In the genomic region with DNA sequence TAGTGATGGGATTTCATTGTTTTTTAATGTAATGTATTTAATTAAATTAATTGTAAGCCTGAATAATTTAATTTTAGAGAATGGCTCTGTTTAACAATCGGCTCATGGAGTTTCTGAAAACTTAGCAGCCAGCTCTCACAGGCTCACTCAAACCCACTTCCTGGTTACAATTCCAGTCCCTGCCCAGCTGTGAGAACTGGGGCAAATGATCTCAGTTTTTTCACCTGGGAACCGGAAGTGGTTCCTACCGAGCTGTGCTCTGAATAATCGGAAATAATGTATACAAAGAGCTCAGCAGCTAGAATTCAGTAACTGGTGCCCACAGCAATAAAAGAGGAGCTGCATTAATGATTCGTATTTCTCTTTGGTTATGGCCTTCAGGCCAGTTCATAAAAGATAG, we compare ENCODE assay signal across 10 cellular contexts.
DNase-seq lines count a peak whose midpoint lies in the region; ATAC-seq and TF ChIP-seq lines count a peak whose summit lies in the region.
"Had no signal": no experiment of that assay in that cellular context is flagged by ENCODE, and none has a peak within 500 bp of the region (broad histone marks: within the 10 kb centered on the region; RNA-seq: fewer than 3 reads in every experiment).

No MANE protein-coding gene starts in this region.

- H3K9me3 ChIP-seq in trophoblast cell (ENCODE audit: insufficient read depth, low read depth, low read length) (no peaks in the 10 kb centered on the region), transverse colon (no peaks in the 10 kb centered on the region)
- H3K9me3 ChIP-seq: spleen had no signal

- H3K36me3 ChIP-seq in trophoblast cell (ENCODE audit: control insufficient read depth in 1 of 2, insufficient read depth in 2 of 2, low read length in 2 of 2) (no peaks in the 10 kb centered on the region), transverse colon (no peaks in the 10 kb centered on the region)
- H3K36me3 ChIP-seq: spleen had no signal

- WGBS in trophoblast cell (ENCODE audit: extremely low coverage, insufficient coverage, insufficient read length): no CpG with 5 or more reads among the region's 5 CpGs
- 61 to 69% methylated on average over 3 to 5 of the region's 5 CpGs for WGBS in transverse colon (ENCODE audit: low coverage in 1 of 2), 2 donors

- in situ Hi-C loops in transverse colon (cut with MboI; ENCODE audit: low pct_ligation_motif_present in 1 of 4, low pct_unique_long_range_greater_than_20kb in 1 of 4, low sequenced_read_pairs in 3 of 4): loop anchor here in 3 of 4 donors (25.0 kb wide), 1 partner anchor 900 kb away; the partner anchor contains the start of gene RGMA (in 3 of the 3)

- no peak overlapping the region for H3K18ac ChIP-seq in trophoblast cell (ENCODE audit: low read length)

- DNase-seq in GM12865 (ENCODE audit: low read depth): peak; percentile 18
- peak; percentile 71 for DNase-seq in activated CD8-positive, alpha-beta T cell treated with anti-CD3 and anti-CD28 coated beads, Interleukin-2, amount 10 ng/mL, durations not matched to agents 7 days and 5 days
- DNase-seq in stimulated activated CD4-positive, alpha-beta T cell treated with anti-CD3 and anti-CD28 coated beads, Interleukin-15, amount 100 ng/mL, for 24 hours: peak; percentile 50
- DNase-seq in NCI-H2107 (lab: John Stamatoyannopoulos, UW): no peak
- DNase-seq in trophoblast cell: no peak
- DNase-seq in transverse colon: no peak
- DNase-seq: NCI-H510A treated with DMSO at 0.1 percent for 48 hours, spleen had no signal

- H3K14ac ChIP-seq in trophoblast cell (ENCODE audit: low read length): no peak overlapping the region

- TF ChIP-seq CTCF in GM12865 (IDR thresholded peaks at IDR 0.05; ENCODE audit: insufficient read depth, low read depth, low read length, missing control alignments) (no peak), transverse colon (IDR thresholded peaks at IDR 0.05) (no peak)

- H4K8ac ChIP-seq in trophoblast cell (ENCODE audit: low read depth, low read length): no peak overlapping the region

- no peak overlapping the region for H3K27ac Mint-ChIP-seq in activated CD8-positive, alpha-beta T cell treated with anti-CD3 and anti-CD28 coated beads, Interleukin-2, amount 10 ng/mL, durations not matched to agents 7 days and 5 days

- CTCF ChIA-PET in activated CD8-positive, alpha-beta T cell treated with anti-CD3 and anti-CD28 coated beads, Interleukin-2, amount 10 ng/mL, durations not matched to agents 7 days and 5 days (lab: Charles Lee): interaction anchor here (1.1 to 1.3 kb wide), 2 partner anchors 9 to 133 kb away, joined by 3 to 7 read pairs; no protein-coding TSS in a partner anchor

- peaks cover 18% of the 10 kb centered on the region for H3K4me1 Mint-ChIP-seq in activated CD8-positive, alpha-beta T cell treated with anti-CD3 and anti-CD28 coated beads, Interleukin-2, amount 10 ng/mL, durations not matched to agents 7 days and 5 days (ENCODE audit: low read depth)

- ATAC-seq in GM21619 (IDR thresholded peaks at IDR 0.05; ENCODE audit: unreplicated experiment): peak; percentile 67
- peak; percentile 88 for ATAC-seq in activated CD8-positive, alpha-beta T cell treated with anti-CD3 and anti-CD28 coated beads, Interleukin-2, amount 10 ng/mL, durations not matched to agents 7 days and 5 days
- no peak for ATAC-seq in HG03469 (IDR thresholded peaks at IDR 0.05; ENCODE audit: unreplicated experiment)

- peaks cover 5% of the 10 kb centered on the region for H3K27me3 Mint-ChIP-seq in activated CD8-positive, alpha-beta T cell treated with anti-CD3 and anti-CD28 coated beads, Interleukin-2, amount 10 ng/mL, durations not matched to agents 7 days and 5 days (ENCODE audit: low read depth)

- no peak overlapping the region for H2BK120ac ChIP-seq in trophoblast cell (ENCODE audit: insufficient read depth, low read length, poor library complexity)

- no peak overlapping the region for H3K4me2 ChIP-seq in trophoblast cell (ENCODE audit: low read length)

- H3K9ac ChIP-seq in trophoblast cell (ENCODE audit: low read length): no peak overlapping the region

- H3K9me3 Mint-ChIP-seq in activated CD8-positive, alpha-beta T cell treated with anti-CD3 and anti-CD28 coated beads, Interleukin-2, amount 10 ng/mL, durations not matched to agents 7 days and 5 days (ENCODE audit: insufficient read depth): no peaks in the 10 kb centered on the region

- H3K79me2 ChIP-seq in trophoblast cell (ENCODE audit: control insufficient read depth, insufficient read depth, low read length, poor library complexity): no peaks in the 10 kb centered on the region

- no peak overlapping the region for H4K91ac ChIP-seq in trophoblast cell (ENCODE audit: low read depth, low read length)

- no peak for TF ChIP-seq POLR2A in transverse colon (IDR thresholded peaks at IDR 0.05)

- POLR2A ChIA-PET in activated CD8-positive, alpha-beta T cell treated with anti-CD3 and anti-CD28 coated beads, Interleukin-2, amount 10 ng/mL, durations not matched to agents 7 days and 5 days (lab: Charles Lee): no interaction called here

- no peaks in the 10 kb centered on the region for H3K36me3 Mint-ChIP-seq in activated CD8-positive, alpha-beta T cell treated with anti-CD3 and anti-CD28 coated beads, Interleukin-2, amount 10 ng/mL, durations not matched to agents 7 days and 5 days (ENCODE audit: low read depth)

- H3K4ac ChIP-seq in trophoblast cell (ENCODE audit: low read depth, low read length): no peak overlapping the region

- no peak overlapping the region for H2BK5ac ChIP-seq in trophoblast cell (ENCODE audit: low read depth, low read length, poor library complexity)

- no peak overlapping the region for H3K4me3 Mint-ChIP-seq in activated CD8-positive, alpha-beta T cell treated with anti-CD3 and anti-CD28 coated beads, Interleukin-2, amount 10 ng/mL, durations not matched to agents 7 days and 5 days

- intact Hi-C loops in transverse colon (cut with DNase I; ENCODE audit: low total_unique reads): no loop called here

- H3K23ac ChIP-seq in trophoblast cell (ENCODE audit: low read length): no peak overlapping the region

- no peak overlapping the region for H3K4me3 ChIP-seq in GM12865 (ENCODE audit: low read depth, low read length)
- no peak overlapping the region for H3K4me3 ChIP-seq in trophoblast cell (ENCODE audit: low read depth, low read length)
- H3K4me3 ChIP-seq in transverse colon: no peak overlapping the region
- H3K4me3 ChIP-seq: spleen had no signal

- H2AK5ac ChIP-seq in trophoblast cell (ENCODE audit: low read length): no peak overlapping the region

- H3K27ac ChIP-seq in trophoblast cell (ENCODE audit: low read depth, low read length): no peak overlapping the region
- H3K27ac ChIP-seq in transverse colon: no peak overlapping the region
- H3K27ac ChIP-seq: spleen had no signal

- no peaks in the 10 kb centered on the region for H3K4me1 ChIP-seq in trophoblast cell (ENCODE audit: control insufficient read depth in 1 of 2, insufficient read depth in 2 of 2, low read length in 2 of 2)
- peaks cover 0 to 7% (median 0%) of the 10 kb centered on the region in 4 donors for H3K4me1 ChIP-seq in transverse colon

- no peak overlapping the region for H2AFZ ChIP-seq in trophoblast cell (ENCODE audit: insufficient read depth, low read length, poor library complexity)

- H3K79me1 ChIP-seq in trophoblast cell (ENCODE audit: low read length): no peaks in the 10 kb centered on the region

- no peak overlapping the region for H4K12ac ChIP-seq in trophoblast cell (ENCODE audit: low read depth, low read length)

- TF ChIP-seq EP300 in transverse colon (IDR thresholded peaks at IDR 0.05; ENCODE audit: low read depth): no peak

- no peaks in the 10 kb centered on the region for H3K27me3 ChIP-seq in trophoblast cell (ENCODE audit: insufficient read depth, low read length)
- no peaks in the 10 kb centered on the region for H3K27me3 ChIP-seq in transverse colon
- H3K27me3 ChIP-seq: spleen had no signal

- no peak overlapping the region for H2BK12ac ChIP-seq in trophoblast cell (ENCODE audit: low read length)

Comparison
In these comparisons a context has a peak if more than half of its experiments do, and no peak if none do; other contexts are left out.
1. DNase-seq: peak in GM12865 (single experiment), activated CD8-positive, alpha-beta T cell treated with anti-CD3 and anti-CD28 coated beads, Interleukin-2, amount 10 ng/mL, durations not matched to agents 7 days and 5 days (single experiment) and stimulated activated CD4-positive, alpha-beta T cell treated with anti-CD3 and anti-CD28 coated beads, Interleukin-15, amount 100 ng/mL, for 24 hours (single experiment); none in NCI-H2107 (single experiment), trophoblast cell (0 of 2) and transverse colon (single experiment).